In the genomic region with DNA sequence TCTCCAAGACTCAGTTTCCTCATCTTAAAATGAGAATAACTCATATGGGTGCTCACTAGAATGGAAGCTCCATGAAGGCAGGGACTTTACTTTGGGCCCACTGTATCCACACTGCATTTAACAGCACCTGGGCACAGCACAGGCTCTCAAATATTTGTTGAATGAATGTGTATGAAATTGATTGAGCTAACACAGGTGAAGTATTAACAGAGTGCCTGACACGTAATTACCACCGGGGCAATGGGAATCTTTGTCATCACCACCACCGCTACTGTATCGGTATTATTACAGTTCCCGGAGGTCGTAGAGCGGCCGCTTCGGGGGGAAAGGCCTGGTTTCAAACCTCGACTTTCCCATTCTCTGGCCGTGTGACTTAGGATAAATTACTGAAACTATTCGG, we compare ENCODE assay signal across 8 cellular contexts. TPM values are rescaled to one million over a fixed set of nuclear protein-coding genes. Genes with fewer than 3 reads are reported as not detected.
DNase-seq lines count a peak whose midpoint lies in the region; ATAC-seq, FAIRE-seq and TF ChIP-seq lines count a peak whose summit lies in the region.

No MANE protein-coding gene starts in this region.

- ATAC-seq in gastroesophageal sphincter, result no peak

- no peak for TF ChIP-seq CTCF in H9 (conservative IDR thresholded peaks at IDR 0.05)
- no peak for TF ChIP-seq CTCF in gastroesophageal sphincter (IDR thresholded peaks at IDR 0.05)

- H2BK15ac ChIP-seq in H9 (ENCODE audit: low read depth, low read length), result no peak overlapping the region

- no peak overlapping the region for H4K91ac ChIP-seq in H9 (ENCODE audit: insufficient read length, low read depth, low read length)

- H3K56ac ChIP-seq in H9 (ENCODE audit: insufficient read length, low read depth, low read length), result no peak overlapping the region

- H3K4ac ChIP-seq in H9 (ENCODE audit: low read depth, low read length), result no peak overlapping the region

- H3K4me3 Mint-ChIP-seq in H9, result peak overlapping the region; percentile 90 to 98
- peak overlapping the region; percentile 100 for H3K4me3 Mint-ChIP-seq in T-helper 2 cell treated with Interferon-gamma antibody and Interleukin-4, amounts not matched to agents 5 μg/mL and 100 μg/mL, for 36 hours

- H3K9me3 ChIP-seq in H9 (ENCODE audit: control insufficient read depth, low read depth, low read length), result no peaks in the 10 kb centered on the region
- H3K9me3 ChIP-seq in gastroesophageal sphincter, result no peaks in the 10 kb centered on the region

- no peaks in the 10 kb centered on the region for H3K9me3 Mint-ChIP-seq in H9
- no peaks in the 10 kb centered on the region for H3K9me3 Mint-ChIP-seq in T-helper 2 cell treated with Interferon-gamma antibody and Interleukin-4, amounts not matched to agents 5 μg/mL and 100 μg/mL, for 36 hours

- peak overlapping the region; percentile 96 to 99 (median 97); a peak in 4 of 7 replicates for H3K27ac Mint-ChIP-seq in H9
- H3K27ac Mint-ChIP-seq in T-helper 2 cell treated with Interferon-gamma antibody and Interleukin-4, amounts not matched to agents 5 μg/mL and 100 μg/mL, for 36 hours, result no peak overlapping the region

- H3K27ac ChIP-seq in H9 (ENCODE audit: insufficient read length, low read depth, low read length), result no peak overlapping the region
- peak overlapping the region; percentile 80 to 95 (median 92) for H3K27ac ChIP-seq in gastroesophageal sphincter
- peak overlapping the region in 20 of 21 experiments; percentile 52 to 98 (median 94) for H3K27ac ChIP-seq in skin epidermis

- H3K9ac ChIP-seq in H9 (ENCODE audit: extremely low read depth, insufficient read length, low read length), result no peak overlapping the region

- peaks cover 20% of the 10 kb centered on the region for H3K79me2 ChIP-seq in H9 (ENCODE audit: insufficient read depth, low read length)

- no peak overlapping the region for H3K18ac ChIP-seq in H9 (ENCODE audit: insufficient read length, low read depth, low read length)

- H3T11ph ChIP-seq in H9 (ENCODE audit: low read length), result no peak overlapping the region

- H3K23ac ChIP-seq in H9 (ENCODE audit: insufficient read length, low read depth, low read length), result no peak overlapping the region

- H3K36me3 Mint-ChIP-seq in H9 (ENCODE audit: insufficient read depth in 1 of 3, low read depth in 3 of 3), result peaks cover 0 to 8% (median 0%) of the 10 kb centered on the region in 3 experiments; a peak in 5 of 7 replicates
- H3K36me3 Mint-ChIP-seq in T-helper 2 cell treated with Interferon-gamma antibody and Interleukin-4, amounts not matched to agents 5 μg/mL and 100 μg/mL, for 36 hours (ENCODE audit: low read depth), result peaks cover 6% of the 10 kb centered on the region

- no peaks in the 10 kb centered on the region for H4K20me1 ChIP-seq in H9 (ENCODE audit: control insufficient read depth, insufficient read depth, insufficient read length)

- TF ChIP-seq POLR2A in gastroesophageal sphincter (IDR thresholded peaks at IDR 0.05), result no peak

- no peak overlapping the region for H2BK20ac ChIP-seq in H9 (ENCODE audit: low read depth, low read length, poor library complexity, severe bottlenecking)

- H2AFZ ChIP-seq in H9 (ENCODE audit: low read length), result no peak overlapping the region

- H3K14ac ChIP-seq in H9 (ENCODE audit: insufficient read depth, low read length), result no peak overlapping the region

- TF ChIP-seq EP300 in gastroesophageal sphincter (IDR thresholded peaks at IDR 0.05), result no peak

- H3K4me3 ChIP-seq in gastroesophageal sphincter (peak overlapping the region; percentile 65 to 92), skin epidermis (peak overlapping the region; percentile 72 to 94 (median 83))

- H4K8ac ChIP-seq in H9 (replicated peaks; ENCODE audit: insufficient read length, low read depth, low read length), result no peak overlapping the region

- no peak overlapping the region for H4K5ac ChIP-seq in H9 (ENCODE audit: insufficient read length, low read depth, low read length)

- no peak overlapping the region for H2BK12ac ChIP-seq in H9 (ENCODE audit: insufficient read length, low read depth, low read length)

- H2BK5ac ChIP-seq in H9 (ENCODE audit: insufficient read length, low read length), result no peak overlapping the region

- H3K27me3 ChIP-seq in H9 (ENCODE audit: insufficient read depth, low read length) (no peaks in the 10 kb centered on the region), gastroesophageal sphincter (no peaks in the 10 kb centered on the region)

- no peak for FAIRE-seq in frontal cortex (lab: Jason Lieb, UNC)

- H3K27me3 Mint-ChIP-seq in H9 (ENCODE audit: low read depth), result no peaks in the 10 kb centered on the region
- H3K27me3 Mint-ChIP-seq in T-helper 2 cell treated with Interferon-gamma antibody and Interleukin-4, amounts not matched to agents 5 μg/mL and 100 μg/mL, for 36 hours (ENCODE audit: low read depth), result no peaks in the 10 kb centered on the region

- H3K4me1 ChIP-seq in H9 (ENCODE audit: insufficient read depth, low read length) (peaks cover 14% of the 10 kb centered on the region; the same call in 1 of the 2 replicates), gastroesophageal sphincter (peaks cover 6 to 25% (median 8%) of the 10 kb centered on the region in 3 donors)

- no peaks in the 10 kb centered on the region for H3K79me1 ChIP-seq in H9 (ENCODE audit: insufficient read depth, low read depth, low read length, poor library complexity, severe bottlenecking)

- DNase-seq in H9 (no peak), putamen (ENCODE audit: low spot score) (no peak), NCI-H187 treated with DMSO at 0.1 percent for 48 hours (lab: John Stamatoyannopoulos, UW) (no peak), frontal cortex (ENCODE audit: low spot score in 2 of 2) (no peak), D341Med (ENCODE audit: low spot score) (no peak)
- no peak for DNase-seq in T-helper 2 cell treated with Interferon-gamma antibody and Interleukin-4, amounts not matched to agents 5 μg/mL and 100 μg/mL, for 36 hours (ENCODE audit: low spot score)

- peak overlapping the region; percentile 55 for H3K4me2 ChIP-seq in H9 (ENCODE audit: insufficient read depth, insufficient read length, low read length)

- H3K4me1 Mint-ChIP-seq in H9, result peaks cover 40 to 61% of the 10 kb centered on the region in 2 experiments
- H3K4me1 Mint-ChIP-seq in T-helper 2 cell treated with Interferon-gamma antibody and Interleukin-4, amounts not matched to agents 5 μg/mL and 100 μg/mL, for 36 hours (ENCODE audit: low read depth), result peaks cover 31% of the 10 kb centered on the region

- no CpG with 5 or more reads among the region's 12 CpGs for WGBS in H9 (ENCODE audit: extremely low coverage, insufficient read length, low lambda C conversion rate)
- 81% methylated on average over 12 of the region's 12 CpGs for WGBS in gastroesophageal sphincter (ENCODE audit: low coverage in 1 of 2), 2 donors

- no peak overlapping the region for H2AK5ac ChIP-seq in H9 (ENCODE audit: insufficient read length, low read length)

- no peak overlapping the region for H2BK120ac ChIP-seq in H9 (ENCODE audit: low read depth, low read length, poor library complexity, severe bottlenecking)

- no peaks in the 10 kb centered on the region for H3K36me3 ChIP-seq in gastroesophageal sphincter

- peaks cover 6% of the 10 kb centered on the region for H3K23me2 ChIP-seq in H9 (ENCODE audit: insufficient read length, low read depth, low read length, poor library complexity, severe bottlenecking)

RNA-seq across cellular contexts. Expression of gene RIC8B, which starts 1.2 kb away (rescaled TPM):
- 23.8 and 29.0 TPM in 2 replicates for total RNA-seq in H9 (2021)
- 10 to 100 TPM; 13.3 to 18.4 (median 15.6) TPM for total RNA-seq in gastroesophageal sphincter
- 29.8 TPM for total RNA-seq in frontal cortex
